ENCODE assay signal across 8 cellular contexts in the genomic region with DNA sequence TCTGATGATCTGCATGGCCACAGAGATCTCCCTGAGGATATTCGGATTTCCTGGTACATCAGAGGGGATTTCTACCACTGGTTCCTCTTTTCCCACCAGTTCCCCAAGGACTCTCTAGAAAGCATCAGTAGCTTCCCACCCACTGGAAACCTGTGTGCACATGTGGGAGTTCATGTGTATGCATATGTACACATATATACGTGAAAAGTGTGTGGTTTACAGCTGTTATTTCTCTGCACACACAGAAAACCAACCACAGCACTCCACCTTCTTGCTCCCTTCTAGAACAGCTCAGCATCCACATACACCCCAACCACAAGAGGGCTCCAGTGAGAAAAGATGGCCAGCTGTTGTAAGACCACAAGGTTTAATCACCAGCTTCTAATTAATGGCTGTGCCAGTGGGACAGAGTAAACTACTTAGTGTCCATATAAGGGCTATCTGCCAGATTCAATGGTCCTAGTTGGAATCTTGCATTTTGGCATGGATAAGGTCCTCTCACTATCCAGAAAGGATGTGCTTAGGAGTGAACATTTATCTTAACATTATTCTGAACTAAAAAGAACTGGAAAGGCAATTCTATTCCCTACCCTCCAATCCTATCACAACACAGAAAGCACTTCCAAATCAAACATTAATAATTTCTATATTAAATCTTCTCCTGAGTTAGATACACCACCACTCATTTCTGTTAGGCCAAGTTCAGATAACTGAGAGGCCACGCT. TPM values are rescaled to one million over a fixed set of nuclear protein-coding genes. Genes with fewer than 3 reads are reported as not detected.
DNase-seq lines count a peak whose midpoint lies in the region; ATAC-seq, FAIRE-seq and TF ChIP-seq lines count a peak whose summit lies in the region.

No MANE protein-coding gene starts in this region.

- POLR2A ChIA-PET in GM12878 (lab: Charles Lee), result interaction anchor here (0.8 to 5.1 kb wide), 8 partner anchors 12 to 244 kb away, joined by 3 to 38 read pairs (median 4); a partner anchor contains a TSS

- H3K79me2 ChIP-seq in Karpas-422 (ENCODE audit: low read length), result peaks cover 17% of the 10 kb centered on the region
- peaks cover 23% of the 10 kb centered on the region for H3K79me2 ChIP-seq in GM12878 (ENCODE audit: control insufficient read depth, insufficient read depth, low read length)

- H4K20me1 ChIP-seq in Karpas-422 (ENCODE audit: insufficient read depth, low read depth, low read length) (no peaks in the 10 kb centered on the region), GM12878 (ENCODE audit: control insufficient read depth, insufficient read depth) (no peaks in the 10 kb centered on the region)

- H3K27ac ChIP-seq in Karpas-422 (ENCODE audit: low read length) (no peak overlapping the region), GM12878 (ENCODE audit: control insufficient read depth, insufficient read depth) (peak overlapping the region; percentile 74)

- intact Hi-C loops in GM12878 (cut with micrococcal nuclease; ENCODE audit: unreplicated experiment), result loop anchor here (1.0 to 5.0 kb wide), 3 partner anchors 74 to 246 kb away; a partner anchor contains a TSS

- H3K9me2 ChIP-seq in Karpas-422 (replicated peaks; ENCODE audit: insufficient read depth, low read length), result no peaks in the 10 kb centered on the region

- TF ChIP-seq POLR2A in GM12878 (IDR thresholded peaks at IDR 0.05; ENCODE audit: low read depth, low read length), result no peak

- H3K36me3 ChIP-seq in Karpas-422 (ENCODE audit: insufficient read depth, low read length), result peaks cover 21% of the 10 kb centered on the region
- H3K36me3 ChIP-seq in GM12878 (ENCODE audit: control insufficient read depth in 2 of 2, insufficient read depth in 2 of 2, low read length in 1 of 2), result peaks cover 16 to 38% of the 10 kb centered on the region in 2 experiments

- H3K9ac ChIP-seq in Karpas-422 (ENCODE audit: low read length) (no peak overlapping the region), GM12878 (ENCODE audit: control insufficient read depth, insufficient read depth, low read length) (no peak overlapping the region; the same call in 1 of the 2 replicates)

- TF ChIP-seq EP300 in GM12878 (IDR thresholded peaks at IDR 0.05; ENCODE audit: borderline replicate concordance in 1 of 2, control insufficient read depth in 1 of 2, low read depth in 2 of 2, low read length in 2 of 2), result 0 out of 4 replicates have a peak, but pooled peaks of 1 of the 2 experiments have one; percentile 26

- RAD21 ChIA-PET in GM12878 (lab: Charles Lee; ENCODE audit: unreplicated experiment), result interaction anchor here (0.7 to 9.8 kb wide), 32 partner anchors 8 to 246 kb away, joined by 3 to 126 read pairs (median 5); a partner anchor contains a TSS

- H3K4me1 ChIP-seq in Karpas-422 (ENCODE audit: low read length) (peaks cover 20% of the 10 kb centered on the region), GM12878 (ENCODE audit: control insufficient read depth, insufficient read depth, low read length) (peaks cover 36% of the 10 kb centered on the region)

- peak; percentile 57 for DNase-seq in NCI-H2171 treated with DMSO at 0.1 percent for 48 hours (lab: John Stamatoyannopoulos, UW)
- DNase-seq in NCI-H2171 (lab: John Stamatoyannopoulos, UW), result no peak
- DNase-seq in Karpas-422, result peak; percentile 91
- peak; percentile 79 for DNase-seq in SK-MEL-5 (ENCODE audit: low read depth, low spot score)
- DNase-seq in GM12878 (ENCODE audit: low read depth, low spot score), result peak; percentile 70
- DNase-seq in kidney tubule cell (ENCODE audit: low spot score), result peak; percentile 69
- peak; percentile 10 to 62 (median 46) for DNase-seq in stimulated activated naive CD4-positive, alpha-beta T cell (lab: John Stamatoyannopoulos, UW)

- TF ChIP-seq RAD21 in GM12878 (IDR thresholded peaks at IDR 0.05; ENCODE audit: insufficient read depth, low read depth, low read length), result peak; percentile 87

- peak; percentile 74 to 82 (median 74) for TF ChIP-seq CTCF in GM12878 (IDR thresholded peaks at IDR 0.05 in 2 of 3, conservative IDR thresholded peaks at IDR 0.05 in 1 of 3; ENCODE audit: control insufficient read depth in 2 of 3, extremely low read depth in 1 of 3, insufficient read depth in 1 of 3, low read depth in 3 of 3, low read length in 3 of 3)

- in situ Hi-C loops in SK-MEL-5 (cut with HindIII; ENCODE audit: low pct_unique_long_range_greater_than_20kb, low sequenced_read_pairs) (no loop called here), GM12878 (cut with MboI) (no loop called here)

- WGBS in GM12878 (ENCODE audit: insufficient coverage, insufficient replicate concordance, low lambda C conversion rate, missing lambda C conversion rate), result 32% methylated on average over 3 of the region's 3 CpGs

- H3K4me2 ChIP-seq in Karpas-422 (ENCODE audit: low read depth, low read length, poor library complexity, severe bottlenecking) (no peak overlapping the region), GM12878 (ENCODE audit: control insufficient read depth, insufficient read depth) (peak overlapping the region; percentile 11; the same call in 1 of the 2 replicates)

- H3K27me3 ChIP-seq in Karpas-422 (ENCODE audit: low read length) (no peaks in the 10 kb centered on the region), GM12878 (replicated peaks in 1 of 2; ENCODE audit: control insufficient read depth in 2 of 2, insufficient read depth in 2 of 2, low read length in 1 of 2) (no peaks in the 10 kb centered on the region)

- peak; percentile 47 for FAIRE-seq in GM12878 (lab: Jason Lieb, UNC)

- H3K9me3 ChIP-seq in Karpas-422 (ENCODE audit: low read length) (no peaks in the 10 kb centered on the region), GM12878 (replicated peaks; ENCODE audit: control insufficient read depth, insufficient read depth, low read length) (no peaks in the 10 kb centered on the region)

- no peak overlapping the region for H3K4me3 ChIP-seq in Karpas-422 (ENCODE audit: low read length)
- no peak overlapping the region for H3K4me3 ChIP-seq in GM12878

- H2AFZ ChIP-seq in Karpas-422 (ENCODE audit: low read length) (no peak overlapping the region), GM12878 (ENCODE audit: control insufficient read depth, low read depth, low read length) (no peak overlapping the region)

- TSS peak; percentile 28 for BruUV-seq in GM12878 (replicated peaks; lab: Mats Ljungman, UMichigan)

- SMC1A ChIA-PET in GM12878 (lab: Charles Lee; ENCODE audit: uncharacterized antibody, unreplicated experiment), result interaction anchor here (0.6 to 22.2 kb wide), 27 partner anchors 8 to 246 kb away, joined by 3 to 470 read pairs (median 6); a partner anchor contains a TSS

- CTCF ChIA-PET in GM12878 (lab: Yijun Ruan, JAX), result interaction anchor here (0.7 to 18.9 kb wide), 30 partner anchors 8 to 258 kb away, joined by 3 to 240 read pairs (median 6); a partner anchor contains a TSS

- ATAC-seq in GM12878, result peak; percentile 73
- ATAC-seq in HG02938 (IDR thresholded peaks at IDR 0.05; ENCODE audit: unreplicated experiment), result no peak

RNA-seq across cellular contexts. Expression of a gene that starts 24.1 kb away (rescaled TPM):
- total RNA-seq in Karpas-422 (2014; rRNA removed; shearing (Covaris generic); ENCODE audit: low replicate concordance), result 3.6 and 3.7 TPM in 2 replicates
- total RNA-seq in SK-MEL-5 (2014; rRNA removed; shearing (Covaris generic)), result 1.7 and 2.1 TPM in 2 replicates
- 9.1 and 12.1 TPM in 2 replicates for polyA plus RNA-seq in SK-MEL-5 (2015; cell fraction: cytosol; rRNA removed)
- polyA plus RNA-seq in SK-MEL-5 (2015; cell fraction: nucleus; rRNA removed), result 6.9 and 14.4 TPM in 2 replicates
- 0.37 and 0.69 TPM in 2 replicates for total RNA-seq in GM12878 (2013; cell fraction: nucleolus; rRNA removed)
- total RNA-seq in GM12878 (2014; rRNA removed) (0.16 and 0.45 TPM in 2 replicates), GM12878 (2014; rRNA removed; fragmentation: Illumina TruSeq; extraction: Trizol) (0.14 TPM in 1 of 2 replicates, not detected in the other), GM12878 (2021) (0.33 and 0.56 TPM in 2 replicates)
- polyA plus RNA-seq in GM12878 (2011; ENCODE audit: low read depth), result not detected
- polyA plus RNA-seq in GM12878 (2011; rRNA removed) (0.48 and 1.4 TPM in 2 replicates), GM12878 (2014; fragmentation: Illumina TruSeq; extraction: Trizol) (0.40 and 0.57 TPM in 2 replicates), GM12878 (2014; fragmentation: Nextera tagmentation; extraction: Ambion mirVana) (not detected), GM12878 (2014; rRNA removed) (0.44 and 0.63 TPM in 2 replicates), GM12878 (2016; fragmentation: Nextera tagmentation; extraction: Ambion mirVana) (under 1 TPM; 0.72 to 0.96 TPM)
- 2.5 TPM in 2 replicates for polyA plus RNA-seq in GM12878 (2011; cell fraction: cytosol; rRNA removed)
- polyA plus RNA-seq in GM12878 (2011; cell fraction: nucleus; rRNA removed), result 3.4 and 4.4 TPM in 2 replicates
- 0.27 and 0.37 TPM in 2 replicates for polyA plus RNA-seq in GM12878 (2012)
- polyA minus RNA-seq in GM12878 (2011; rRNA and poly(A)+ RNA removed), result 1.8 and 1.9 TPM in 2 replicates
- polyA minus RNA-seq in GM12878 (2011; cell fraction: cytosol; rRNA and poly(A)+ RNA removed), result 0.73 and 1.6 TPM in 2 replicates
- 1.5 and 2.7 TPM in 2 replicates for polyA minus RNA-seq in GM12878 (2011; cell fraction: nucleus; rRNA and poly(A)+ RNA removed)

RNA-seq across cellular contexts. Expression of a gene that starts 33.4 kb away (rescaled TPM):
- total RNA-seq in Karpas-422 (2014; rRNA removed; shearing (Covaris generic); ENCODE audit: low replicate concordance), result 0.22 TPM in 1 of 2 replicates, not detected in the other
- not detected in 2 replicates for total RNA-seq in SK-MEL-5 (2014; rRNA removed; shearing (Covaris generic))
- not detected in 2 replicates for polyA plus RNA-seq in SK-MEL-5 (2015; cell fraction: cytosol; rRNA removed)
- polyA plus RNA-seq in SK-MEL-5 (2015; cell fraction: nucleus; rRNA removed), result not detected in 2 replicates
- not detected in 2 replicates for total RNA-seq in GM12878 (2013; cell fraction: nucleolus; rRNA removed)
- total RNA-seq in GM12878 (2014; rRNA removed) (not detected in 2 replicates), GM12878 (2014; rRNA removed; fragmentation: Illumina TruSeq; extraction: Trizol) (not detected in 2 replicates), GM12878 (2021) (not detected in 2 replicates)
- polyA plus RNA-seq in GM12878 (2011; ENCODE audit: low read depth), result not detected
- polyA plus RNA-seq in GM12878 (2011; rRNA removed) (not detected in 2 replicates), GM12878 (2014; fragmentation: Illumina TruSeq; extraction: Trizol) (not detected in 2 replicates), GM12878 (2014; fragmentation: Nextera tagmentation; extraction: Ambion mirVana) (not detected), GM12878 (2014; rRNA removed) (not detected in 2 replicates), GM12878 (2016; fragmentation: Nextera tagmentation; extraction: Ambion mirVana) (not detected)
- not detected in 2 replicates for polyA plus RNA-seq in GM12878 (2011; cell fraction: cytosol; rRNA removed)
- polyA plus RNA-seq in GM12878 (2011; cell fraction: nucleus; rRNA removed), result not detected in 2 replicates
- polyA plus RNA-seq in GM12878 (2012), result 0.07 TPM in 1 of 2 replicates, not detected in the other
- polyA minus RNA-seq in GM12878 (2011; rRNA and poly(A)+ RNA removed), result not detected in 2 replicates
- not detected in 2 replicates for polyA minus RNA-seq in GM12878 (2011; cell fraction: cytosol; rRNA and poly(A)+ RNA removed)
- polyA minus RNA-seq in GM12878 (2011; cell fraction: nucleus; rRNA and poly(A)+ RNA removed), result not detected in 2 replicates

RNA-seq across cellular contexts. Expression of a gene that starts 41.9 kb away (rescaled TPM):
- not detected in 2 replicates for total RNA-seq in Karpas-422 (2014; rRNA removed; shearing (Covaris generic); ENCODE audit: low replicate concordance)
- total RNA-seq in SK-MEL-5 (2014; rRNA removed; shearing (Covaris generic)), result not detected in 2 replicates
- not detected in 2 replicates for polyA plus RNA-seq in SK-MEL-5 (2015; cell fraction: cytosol; rRNA removed)
- not detected in 2 replicates for polyA plus RNA-seq in SK-MEL-5 (2015; cell fraction: nucleus; rRNA removed)
- not detected in 2 replicates for total RNA-seq in GM12878 (2013; cell fraction: nucleolus; rRNA removed)
- not detected in 2 replicates for total RNA-seq in GM12878 (2014; rRNA removed)
- total RNA-seq in GM12878 (2014; rRNA removed; fragmentation: Illumina TruSeq; extraction: Trizol), result not detected in 2 replicates
- 0.28 and 0.32 TPM in 2 replicates for total RNA-seq in GM12878 (2021)
- not detected for polyA plus RNA-seq in GM12878 (2011; ENCODE audit: low read depth)
- not detected in 2 replicates for polyA plus RNA-seq in GM12878 (2011; rRNA removed)
- not detected in 2 replicates for polyA plus RNA-seq in GM12878 (2011; cell fraction: cytosol; rRNA removed)
- 0.12 TPM in 1 of 2 replicates, not detected in the other for polyA plus RNA-seq in GM12878 (2011; cell fraction: nucleus; rRNA removed)
- polyA plus RNA-seq in GM12878 (2012), result not detected in 2 replicates
- not detected in 2 replicates for polyA plus RNA-seq in GM12878 (2014; fragmentation: Illumina TruSeq; extraction: Trizol)
- not detected for polyA plus RNA-seq in GM12878 (2014; fragmentation: Nextera tagmentation; extraction: Ambion mirVana)
- polyA plus RNA-seq in GM12878 (2014; rRNA removed), result not detected in 2 replicates
- polyA plus RNA-seq in GM12878 (2016; fragmentation: Nextera tagmentation; extraction: Ambion mirVana), result not detected
- polyA minus RNA-seq in GM12878 (2011; rRNA and poly(A)+ RNA removed), result not detected in 2 replicates
- not detected in 2 replicates for polyA minus RNA-seq in GM12878 (2011; cell fraction: cytosol; rRNA and poly(A)+ RNA removed)
- not detected in 2 replicates for polyA minus RNA-seq in GM12878 (2011; cell fraction: nucleus; rRNA and poly(A)+ RNA removed)

RNA-seq across cellular contexts. Expression of a gene that starts 49.8 kb away (rescaled TPM):
- total RNA-seq in Karpas-422 (2014; rRNA removed; shearing (Covaris generic); ENCODE audit: low replicate concordance), result 3.0 and 5.2 TPM in 2 replicates
- 5.5 and 6.4 TPM in 2 replicates for total RNA-seq in SK-MEL-5 (2014; rRNA removed; shearing (Covaris generic))
- 10.8 and 13.9 TPM in 2 replicates for polyA plus RNA-seq in SK-MEL-5 (2015; cell fraction: cytosol; rRNA removed)
- polyA plus RNA-seq in SK-MEL-5 (2015; cell fraction: nucleus; rRNA removed), result 128 and 135 TPM in 2 replicates
- 3.9 and 6.4 TPM in 2 replicates for total RNA-seq in GM12878 (2013; cell fraction: nucleolus; rRNA removed)
- total RNA-seq in GM12878 (2014; rRNA removed) (1.5 and 3.4 TPM in 2 replicates), GM12878 (2014; rRNA removed; fragmentation: Illumina TruSeq; extraction: Trizol) (0.31 and 0.83 TPM in 2 replicates), GM12878 (2021) (1.6 and 2.5 TPM in 2 replicates)
- polyA plus RNA-seq in GM12878 (2011; ENCODE audit: low read depth), result 0.71 TPM
- polyA plus RNA-seq in GM12878 (2011; rRNA removed) (0.69 and 1.2 TPM in 2 replicates), GM12878 (2014; fragmentation: Illumina TruSeq; extraction: Trizol) (0.03 and 0.37 TPM in 2 replicates), GM12878 (2014; fragmentation: Nextera tagmentation; extraction: Ambion mirVana) (under 1 TPM in 1 of 2 experiments, not detected in 1; 0.15 TPM), GM12878 (2014; rRNA removed) (0.60 and 1.6 TPM in 2 replicates), GM12878 (2016; fragmentation: Nextera tagmentation; extraction: Ambion mirVana) (1 to 10 TPM; 1.3 to 1.5 TPM)
- 1.5 and 2.2 TPM in 2 replicates for polyA plus RNA-seq in GM12878 (2011; cell fraction: cytosol; rRNA removed)
- 9.2 and 13.9 TPM in 2 replicates for polyA plus RNA-seq in GM12878 (2011; cell fraction: nucleus; rRNA removed)
- polyA plus RNA-seq in GM12878 (2012), result 2.2 and 2.3 TPM in 2 replicates
- 0.59 and 0.67 TPM in 2 replicates for polyA minus RNA-seq in GM12878 (2011; rRNA and poly(A)+ RNA removed)
- polyA minus RNA-seq in GM12878 (2011; cell fraction: cytosol; rRNA and poly(A)+ RNA removed), result 0.40 and 2.0 TPM in 2 replicates
- 2.2 and 2.9 TPM in 2 replicates for polyA minus RNA-seq in GM12878 (2011; cell fraction: nucleus; rRNA and poly(A)+ RNA removed)
